In the genomic region with DNA sequence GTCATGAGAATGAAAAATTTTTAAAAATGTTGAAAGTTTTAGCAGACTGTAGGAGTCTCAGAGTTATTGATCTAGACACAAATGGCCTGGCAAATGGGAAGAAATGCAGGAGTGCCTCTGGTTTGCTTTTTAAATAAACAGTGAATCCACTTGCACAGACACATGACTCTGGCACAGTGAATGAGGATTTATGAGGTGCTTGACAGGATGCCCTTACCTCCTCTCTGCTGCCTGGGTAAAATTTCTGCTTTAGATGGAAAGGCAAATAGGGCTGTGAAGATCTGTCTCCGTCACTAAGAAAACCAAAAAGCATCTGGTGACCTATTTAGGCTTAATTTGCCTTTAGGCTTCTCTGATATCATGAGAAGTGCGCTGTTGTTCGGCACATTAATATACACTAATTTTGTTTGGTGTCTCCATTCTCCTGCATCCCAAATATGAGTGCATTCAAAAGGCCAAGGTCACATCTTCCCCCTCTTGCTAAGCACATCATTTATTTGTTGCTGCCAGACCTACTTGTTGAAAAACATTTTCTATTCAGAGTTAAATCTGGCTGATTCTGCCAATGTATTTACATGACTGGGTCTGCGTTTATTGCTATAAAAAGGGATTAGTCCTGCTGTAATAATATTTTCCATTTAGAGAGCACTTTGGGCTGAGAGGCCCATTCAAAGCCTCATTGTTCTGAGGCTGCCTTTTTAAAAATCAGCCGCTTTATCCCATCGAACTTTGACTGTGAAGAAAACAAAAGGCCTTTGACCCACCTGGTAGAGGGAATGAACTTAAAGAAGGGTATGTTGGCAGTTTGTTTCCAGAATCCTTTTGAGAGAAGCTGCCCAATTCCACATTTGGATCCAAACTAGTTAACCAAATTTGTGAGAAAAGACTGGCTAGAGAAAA, we compare ENCODE assay signal across 14 cellular contexts.
DNase-seq lines count a peak whose midpoint lies in the region; ATAC-seq and TF ChIP-seq lines count a peak whose summit lies in the region.
"Had no signal": no experiment of that assay in that cellular context is flagged by ENCODE, and none has a peak within 500 bp of the region (broad histone marks: within the 10 kb centered on the region; RNA-seq: fewer than 3 reads in every experiment).

No MANE protein-coding gene starts in this region.

- TF ChIP-seq CTCF in tibial artery (IDR thresholded peaks at IDR 0.05), result no peak

- in situ Hi-C loops in HAP-1 (cut with MboI; ENCODE audit: low sequenced_read_pairs), result no loop called here

- no peaks in the 10 kb centered on the region for H3K36me3 ChIP-seq in HAP-1 (replicated peaks)
- H3K36me3 ChIP-seq in tibial artery, result no peaks in the 10 kb centered on the region

- H3K27ac ChIP-seq in tibial artery, result no peak overlapping the region
- H3K27ac ChIP-seq: HL-60, PC-9 had no signal

- DNase-seq in COLO668 (lab: John Stamatoyannopoulos, UW; ENCODE audit: unreplicated experiment) (peak; percentile 23), HAP-1 (ENCODE audit: low spot score in 2 of 2) (peak; percentile 67 to 98), NCI-H510A (lab: John Stamatoyannopoulos, UW) (peak; percentile 80), MV-4-11 (lab: John Stamatoyannopoulos, UW) (no peak), tibial artery (no peak)
- no peak for DNase-seq in stimulated activated naive CD4-positive, alpha-beta T cell (lab: John Stamatoyannopoulos, UW)
- DNase-seq: NCI-H2107, NCI-H524 treated with DMSO at 0.1 percent for 48 hours, PC-9, T-helper 17 cell had no signal

- ATAC-seq in SK-N-SH treated with all-trans-retinoic acid at 6 μM for 48 hours, result peak; percentile 33; the same call in 1 of the 3 replicates
- ATAC-seq: GM23338, K562, T-helper 17 cell had no signal

- no peaks in the 10 kb centered on the region for H3K9me3 ChIP-seq in HAP-1
- no peaks in the 10 kb centered on the region for H3K9me3 ChIP-seq in tibial artery

- H3K27me3 ChIP-seq in HAP-1 (ENCODE audit: low read depth) (no peaks in the 10 kb centered on the region), tibial artery (no peaks in the 10 kb centered on the region)

- H3K4me1 ChIP-seq in HAP-1 (peaks cover 31% of the 10 kb centered on the region), tibial artery (no peaks in the 10 kb centered on the region)

- intact Hi-C loops in tibial artery (cut with DNase I; ENCODE audit: low total_unique reads), result no loop called here

- H3K4me3 ChIP-seq in HAP-1 (no peak overlapping the region), tibial artery (no peak overlapping the region)
- H3K4me3 ChIP-seq: GM23338, K562, PC-9 had no signal

TF ChIP-seq in SK-N-SH treated with all-trans-retinoic acid at 6 μM for 48 hours, 23 proteins besides CTCF, POLR2A, EP300 and RAD21:
- no peak for TF ChIP-seq ISL1 (CRISPR knock-in tag; IDR thresholded peaks at IDR 0.05)
- TF ChIP-seq ARNTL (CRISPR knock-in tag; IDR thresholded peaks at IDR 0.05; ENCODE audit: borderline replicate concordance, low read depth), result no peak
- no peak for TF ChIP-seq PPARA (CRISPR knock-in tag; IDR thresholded peaks at IDR 0.05; ENCODE audit: borderline replicate concordance)
- TF ChIP-seq ZNF8 (CRISPR knock-in tag; IDR thresholded peaks at IDR 0.05), result no peak
- TF ChIP-seq POU6F1 (CRISPR knock-in tag; IDR thresholded peaks at IDR 0.05; ENCODE audit: borderline replicate concordance, low read depth), result no peak
- no peak for TF ChIP-seq PATZ1 (CRISPR knock-in tag; IDR thresholded peaks at IDR 0.05; ENCODE audit: borderline replicate concordance)
- no peak for TF ChIP-seq ESRRG (CRISPR knock-in tag; IDR thresholded peaks at IDR 0.05)
- TF ChIP-seq ZFP3 (CRISPR knock-in tag; IDR thresholded peaks at IDR 0.05), result no peak
- no peak for TF ChIP-seq CREB5 (CRISPR knock-in tag; IDR thresholded peaks at IDR 0.05; ENCODE audit: low read depth)
- TF ChIP-seq, protein P1, sequence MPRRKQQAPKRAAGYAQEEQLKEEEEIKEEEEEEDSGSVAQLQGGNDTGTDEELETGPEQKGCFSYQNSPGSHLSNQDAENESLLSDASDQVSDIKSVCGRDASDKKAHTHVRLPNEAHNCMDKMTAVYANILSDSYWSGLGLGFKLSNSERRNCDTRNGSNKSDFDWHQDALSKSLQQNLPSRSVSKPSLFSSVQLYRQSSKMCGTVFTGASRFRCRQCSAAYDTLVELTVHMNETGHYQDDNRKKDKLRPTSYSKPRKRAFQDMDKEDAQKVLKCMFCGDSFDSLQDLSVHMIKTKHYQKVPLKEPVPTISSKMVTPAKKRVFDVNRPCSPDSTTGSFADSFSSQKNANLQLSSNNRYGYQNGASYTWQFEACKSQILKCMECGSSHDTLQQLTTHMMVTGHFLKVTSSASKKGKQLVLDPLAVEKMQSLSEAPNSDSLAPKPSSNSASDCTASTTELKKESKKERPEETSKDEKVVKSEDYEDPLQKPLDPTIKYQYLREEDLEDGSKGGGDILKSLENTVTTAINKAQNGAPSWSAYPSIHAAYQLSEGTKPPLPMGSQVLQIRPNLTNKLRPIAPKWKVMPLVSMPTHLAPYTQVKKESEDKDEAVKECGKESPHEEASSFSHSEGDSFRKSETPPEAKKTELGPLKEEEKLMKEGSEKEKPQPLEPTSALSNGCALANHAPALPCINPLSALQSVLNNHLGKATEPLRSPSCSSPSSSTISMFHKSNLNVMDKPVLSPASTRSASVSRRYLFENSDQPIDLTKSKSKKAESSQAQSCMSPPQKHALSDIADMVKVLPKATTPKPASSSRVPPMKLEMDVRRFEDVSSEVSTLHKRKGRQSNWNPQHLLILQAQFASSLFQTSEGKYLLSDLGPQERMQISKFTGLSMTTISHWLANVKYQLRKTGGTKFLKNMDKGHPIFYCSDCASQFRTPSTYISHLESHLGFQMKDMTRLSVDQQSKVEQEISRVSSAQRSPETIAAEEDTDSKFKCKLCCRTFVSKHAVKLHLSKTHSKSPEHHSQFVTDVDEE (CRISPR knock-in tag; IDR thresholded peaks at IDR 0.05), result no peak
- no peak for TF ChIP-seq GLIS3 (CRISPR knock-in tag; IDR thresholded peaks at IDR 0.05)
- no peak for TF ChIP-seq BACH2 (CRISPR knock-in tag; IDR thresholded peaks at IDR 0.05; ENCODE audit: borderline replicate concordance)
- no peak for TF ChIP-seq RARB (CRISPR knock-in tag; IDR thresholded peaks at IDR 0.05)

Comparison
In these comparisons a context has a peak if more than half of its experiments do, and no peak if none do; other contexts are left out.
1. DNase-seq: peak in COLO668 (single experiment), HAP-1 (2 of 2) and NCI-H510A (single experiment); none in MV-4-11 (single experiment), stimulated activated naive CD4-positive, alpha-beta T cell (0 of 6) and tibial artery (0 of 2).